Comparison of ENCODE assay signal across 1 cellular context in the genomic region with DNA sequence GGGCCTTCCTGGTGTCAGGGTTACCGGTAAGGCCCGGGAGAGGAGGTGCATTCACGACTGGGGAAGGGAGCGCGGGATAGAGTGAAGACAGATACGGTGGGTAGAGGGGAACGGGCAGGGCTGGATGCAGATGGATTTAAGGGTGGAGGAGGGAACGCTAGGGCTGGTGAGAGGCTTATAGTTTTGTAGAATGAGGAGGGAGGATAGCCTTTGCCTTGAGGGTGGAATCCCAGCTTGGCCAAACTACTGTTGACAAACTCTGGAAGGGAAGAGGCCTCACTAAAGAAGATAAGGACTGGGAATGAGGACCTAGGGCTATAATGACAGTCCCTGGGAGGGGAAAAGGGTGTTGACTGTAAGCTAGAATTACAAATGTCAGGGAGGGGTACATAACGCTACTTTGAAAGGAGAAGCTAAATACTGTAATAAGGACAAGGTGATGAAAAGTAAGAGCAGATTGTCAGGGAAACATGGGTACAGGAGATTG.
TF ChIP-seq lines count a peak whose summit lies in the region.

No MANE protein-coding gene starts in this region.

TF ChIP-seq in HepG2, 621 proteins besides CTCF, POLR2A, EP300 and RAD21 (continued from another document):
- TF ChIP-seq, protein P1, sequence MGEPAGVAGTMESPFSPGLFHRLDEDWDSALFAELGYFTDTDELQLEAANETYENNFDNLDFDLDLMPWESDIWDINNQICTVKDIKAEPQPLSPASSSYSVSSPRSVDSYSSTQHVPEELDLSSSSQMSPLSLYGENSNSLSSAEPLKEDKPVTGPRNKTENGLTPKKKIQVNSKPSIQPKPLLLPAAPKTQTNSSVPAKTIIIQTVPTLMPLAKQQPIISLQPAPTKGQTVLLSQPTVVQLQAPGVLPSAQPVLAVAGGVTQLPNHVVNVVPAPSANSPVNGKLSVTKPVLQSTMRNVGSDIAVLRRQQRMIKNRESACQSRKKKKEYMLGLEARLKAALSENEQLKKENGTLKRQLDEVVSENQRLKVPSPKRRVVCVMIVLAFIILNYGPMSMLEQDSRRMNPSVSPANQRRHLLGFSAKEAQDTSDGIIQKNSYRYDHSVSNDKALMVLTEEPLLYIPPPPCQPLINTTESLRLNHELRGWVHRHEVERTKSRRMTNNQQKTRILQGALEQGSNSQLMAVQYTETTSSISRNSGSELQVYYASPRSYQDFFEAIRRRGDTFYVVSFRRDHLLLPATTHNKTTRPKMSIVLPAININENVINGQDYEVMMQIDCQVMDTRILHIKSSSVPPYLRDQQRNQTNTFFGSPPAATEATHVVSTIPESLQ (CRISPR knock-in tag; conservative IDR thresholded peaks at IDR 0.05), result no peak
- no peak for TF ChIP-seq JUND (CRISPR knock-in tag; IDR thresholded peaks at IDR 0.05)
- TF ChIP-seq ASH2L (IDR thresholded peaks at IDR 0.05; ENCODE audit: insufficient read length, low read depth, low read length), result peak; percentile 2
- TF ChIP-seq CEBPB (IDR thresholded peaks at IDR 0.05; ENCODE audit: borderline replicate concordance, low read depth, low read length), result no peak
- TF ChIP-seq HDAC1 (CRISPR knock-in tag; IDR thresholded peaks at IDR 0.05), result peak; percentile 15
- TF ChIP-seq PHF5A (CRISPR knock-in tag; IDR thresholded peaks at IDR 0.05; ENCODE audit: low read depth, unreplicated experiment), result no peak
- 0 out of 2 replicates have a peak, but pooled peaks have one; percentile 34 for TF ChIP-seq NR1H2 (CRISPR knock-in tag; IDR thresholded peaks at IDR 0.05; ENCODE audit: borderline replicate concordance, low read depth)
- TF ChIP-seq SIN3A (IDR thresholded peaks at IDR 0.05; ENCODE audit: borderline replicate concordance, low read depth, low read length), result peak; percentile 51; the same call in 1 of the 2 replicates
- TF ChIP-seq, protein P2, sequence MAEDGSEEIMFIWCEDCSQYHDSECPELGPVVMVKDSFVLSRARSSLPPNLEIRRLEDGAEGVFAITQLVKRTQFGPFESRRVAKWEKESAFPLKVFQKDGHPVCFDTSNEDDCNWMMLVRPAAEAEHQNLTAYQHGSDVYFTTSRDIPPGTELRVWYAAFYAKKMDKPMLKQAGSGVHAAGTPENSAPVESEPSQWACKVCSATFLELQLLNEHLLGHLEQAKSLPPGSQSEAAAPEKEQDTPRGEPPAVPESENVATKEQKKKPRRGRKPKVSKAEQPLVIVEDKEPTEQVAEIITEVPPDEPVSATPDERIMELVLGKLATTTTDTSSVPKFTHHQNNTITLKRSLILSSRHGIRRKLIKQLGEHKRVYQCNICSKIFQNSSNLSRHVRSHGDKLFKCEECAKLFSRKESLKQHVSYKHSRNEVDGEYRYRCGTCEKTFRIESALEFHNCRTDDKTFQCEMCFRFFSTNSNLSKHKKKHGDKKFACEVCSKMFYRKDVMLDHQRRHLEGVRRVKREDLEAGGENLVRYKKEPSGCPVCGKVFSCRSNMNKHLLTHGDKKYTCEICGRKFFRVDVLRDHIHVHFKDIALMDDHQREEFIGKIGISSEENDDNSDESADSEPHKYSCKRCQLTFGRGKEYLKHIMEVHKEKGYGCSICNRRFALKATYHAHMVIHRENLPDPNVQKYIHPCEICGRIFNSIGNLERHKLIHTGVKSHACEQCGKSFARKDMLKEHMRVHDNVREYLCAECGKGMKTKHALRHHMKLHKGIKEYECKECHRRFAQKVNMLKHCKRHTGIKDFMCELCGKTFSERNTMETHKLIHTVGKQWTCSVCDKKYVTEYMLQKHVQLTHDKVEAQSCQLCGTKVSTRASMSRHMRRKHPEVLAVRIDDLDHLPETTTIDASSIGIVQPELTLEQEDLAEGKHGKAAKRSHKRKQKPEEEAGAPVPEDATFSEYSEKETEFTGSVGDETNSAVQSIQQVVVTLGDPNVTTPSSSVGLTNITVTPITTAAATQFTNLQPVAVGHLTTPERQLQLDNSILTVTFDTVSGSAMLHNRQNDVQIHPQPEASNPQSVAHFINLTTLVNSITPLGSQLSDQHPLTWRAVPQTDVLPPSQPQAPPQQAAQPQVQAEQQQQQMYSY (CRISPR knock-in tag; IDR thresholded peaks at IDR 0.05), result peak; percentile 90
